28 cellular contexts compared by ENCODE assay signal in genomic region chr2:42934568-42935258, GRCh38.
A peak's percentile ranks its signal among the peaks of the same experiment; 100 is the strongest.
DNase-seq lines count a peak whose midpoint lies in the region; ATAC-seq, FAIRE-seq and TF ChIP-seq lines count a peak whose summit lies in the region.
"Had no signal": no experiment of that assay in that cellular context is flagged by ENCODE, and none has a peak within 500 bp of the region (broad histone marks: within the 10 kb centered on the region; RNA-seq: fewer than 3 reads in every experiment).

No MANE protein-coding gene starts in this region.

- H3K4me1 ChIP-seq in heart right ventricle: peaks cover 23 to 86% (median 69%) of the 10 kb centered on the region in 9 donors

- H3K36me3 Mint-ChIP-seq in nephron (ENCODE audit: low read depth): no peaks in the 10 kb centered on the region
- peaks cover 3% of the 10 kb centered on the region for H3K36me3 Mint-ChIP-seq in type B pancreatic cell
- H3K36me3 Mint-ChIP-seq: activated naive CD4-positive, alpha-beta T cell treated with anti-CD3 and anti-CD28 coated beads, Interleukin-2, amount 10 ng/mL, durations not matched to agents 7 days and 5 days had no signal

- H3K4me1 Mint-ChIP-seq in nephron (peaks cover 70% of the 10 kb centered on the region), type B pancreatic cell (ENCODE audit: unreplicated experiment) (peaks cover 66% of the 10 kb centered on the region)
- H3K4me1 Mint-ChIP-seq: activated naive CD4-positive, alpha-beta T cell treated with anti-CD3 and anti-CD28 coated beads, Interleukin-2, amount 10 ng/mL, durations not matched to agents 7 days and 5 days had no signal

- CTCF ChIA-PET in GM10248 (lab: Yijun Ruan, JAX): interaction anchor here (1.2 to 1.4 kb wide), 3 partner anchors 12 to 676 kb away, joined by 3 to 5 read pairs (median 3); no protein-coding TSS in a partner anchor

- H3K4me3 ChIP-seq in heart right ventricle: no peak overlapping the region
- H3K4me3 ChIP-seq: GM23248, smooth muscle cell, tibial artery had no signal

- H3K4me3 Mint-ChIP-seq in nephron (no peak overlapping the region), type B pancreatic cell (no peak overlapping the region)
- H3K4me3 Mint-ChIP-seq: activated naive CD4-positive, alpha-beta T cell treated with anti-CD3 and anti-CD28 coated beads, Interleukin-2, amount 10 ng/mL, durations not matched to agents 7 days and 5 days; stimulated activated naive CD8-positive, alpha-beta T cell treated with anti-CD3 and anti-CD28 coated beads, Interleukin-15, amount 100 ng/mL, for 72 hours had no signal

- no peaks in the 10 kb centered on the region for H3K9me3 Mint-ChIP-seq in nephron
- H3K9me3 Mint-ChIP-seq in type B pancreatic cell: peaks cover 5% of the 10 kb centered on the region
- H3K9me3 Mint-ChIP-seq: activated naive CD4-positive, alpha-beta T cell treated with anti-CD3 and anti-CD28 coated beads, Interleukin-2, amount 10 ng/mL, durations not matched to agents 7 days and 5 days; stimulated activated naive CD8-positive, alpha-beta T cell treated with anti-CD3 and anti-CD28 coated beads, Interleukin-15, amount 100 ng/mL, for 72 hours had no signal

- no peak for FAIRE-seq in frontal cortex (lab: Jason Lieb, UNC)
- FAIRE-seq: A204.1 had no signal

- H3K36me3 ChIP-seq in heart right ventricle: no peaks in the 10 kb centered on the region
- H3K36me3 ChIP-seq: brain microvascular endothelial cell, tibial artery had no signal

- WGBS in heart right ventricle, 2 donors: 86% methylated on average over 16 of the region's 16 CpGs

- POLR2A ChIA-PET in GM10248 (lab: Yijun Ruan, JAX): no interaction called here

- H3K27me3 Mint-ChIP-seq in nephron (ENCODE audit: low read depth) (peaks cover 3% of the 10 kb centered on the region), type B pancreatic cell (no peaks in the 10 kb centered on the region)

- peak overlapping the region in 2 of 10 donors; percentile 8 to 97 for H3K27ac ChIP-seq in heart right ventricle
- H3K27ac ChIP-seq: brain microvascular endothelial cell, foreskin keratinocyte, GM23248 had no signal

- peak overlapping the region; percentile 64 to 99 (median 75) for H3K27ac Mint-ChIP-seq in nephron
- peak overlapping the region; percentile 63 for H3K27ac Mint-ChIP-seq in type B pancreatic cell
- H3K27ac Mint-ChIP-seq: activated naive CD4-positive, alpha-beta T cell treated with anti-CD3 and anti-CD28 coated beads, Interleukin-2, amount 10 ng/mL, durations not matched to agents 7 days and 5 days had no signal

- H3K27me3 ChIP-seq in heart right ventricle: no peaks in the 10 kb centered on the region
- H3K27me3 ChIP-seq: brain microvascular endothelial cell, foreskin keratinocyte, tibial artery had no signal

- ATAC-seq in Right ventricle myocardium superior (ENCODE audit: poor library complexity) (no peak), heart right ventricle (no peak), GM21367 (IDR thresholded peaks at IDR 0.05; ENCODE audit: unreplicated experiment) (no peak)
- ATAC-seq: foreskin keratinocyte, left colon had no signal

- intact Hi-C loops in Right ventricle myocardium superior (cut with DNase I): loop anchor here (5.0 kb wide), 1 partner anchor 77 kb away; no protein-coding TSS in a partner anchor
- intact Hi-C loops in heart right ventricle (cut with DNase I): loop anchor here in 3 of 10 donors (5.0 to 10.0 kb wide), 3 partner anchors 70 to 107 kb away; no protein-coding TSS in a partner anchor

- TF ChIP-seq CTCF in heart right ventricle (IDR thresholded peaks at IDR 0.05) (no peak), nephron (IDR thresholded peaks at IDR 0.05; ENCODE audit: unreplicated experiment in 3 of 3) (no peak), type B pancreatic cell (conservative IDR thresholded peaks at IDR 0.05) (no peak), GM10248 (IDR thresholded peaks at IDR 0.05; ENCODE audit: control extremely low read depth, extremely low read depth, low read depth, missing control alignments) (no peak)

- no peaks in the 10 kb centered on the region for H3K9me3 ChIP-seq in heart right ventricle
- H3K9me3 ChIP-seq: tibial artery had no signal

- peak; percentile 37 for DNase-seq in Right ventricle myocardium superior
- DNase-seq in heart right ventricle: no peak
- peak; percentile 72 for DNase-seq in cerebellar cortex (ENCODE audit: low spot score)
- DNase-seq in type B pancreatic cell (ENCODE audit: extremely low spot score, unreplicated experiment): no peak
- DNase-seq in frontal cortex (ENCODE audit: low spot score in 2 of 2): no peak
- DNase-seq in GM10248 (ENCODE audit: extremely low spot score): no peak
- DNase-seq: activated CD4-positive, alpha-beta T cell treated with anti-CD3 and anti-CD28 coated beads, Interleukin-2, amount 50 U/mL, for 4 hours; activated naive CD4-positive, alpha-beta T cell treated with anti-CD3 and anti-CD28 coated beads, Interleukin-2, amount 10 ng/mL, durations not matched to agents 7 days and 5 days; brain microvascular endothelial cell; DMS153; effector CD8-positive, alpha-beta T cell; foreskin keratinocyte; GM23248; left colon; NCI-H1417 treated with DMSO at 0.1 percent for 48 hours; NCI-H2081 treated with DMSO at 0.1 percent for 48 hours; NCI-H446; NCI-H82; occipital lobe; stimulated activated CD4-positive, alpha-beta T cell treated with anti-CD3 and anti-CD28 coated beads, Interleukin-1b, Interleukin-23, amount 100 ng/mL, for 48 hours; stimulated activated CD8-positive, alpha-beta memory T cell treated with anti-CD3 and anti-CD28 coated beads, Interleukin-4, amount 100 ng/mL, for 48 hours; stimulated activated naive CD8-positive, alpha-beta T cell treated with anti-CD3 and anti-CD28 coated beads, Interleukin-15, amount 100 ng/mL, for 72 hours; T-helper 2 cell had no signal

Comparison
In these comparisons a context has a peak if more than half of its experiments do, and no peak if none do; other contexts are left out.
1. DNase-seq: peak in Right ventricle myocardium superior (single experiment) and cerebellar cortex (single experiment); none in heart right ventricle (0 of 2), type B pancreatic cell (single experiment), frontal cortex (0 of 2) and GM10248 (single experiment).